ENCODE assay signal across 9 cellular contexts in the genomic region with DNA sequence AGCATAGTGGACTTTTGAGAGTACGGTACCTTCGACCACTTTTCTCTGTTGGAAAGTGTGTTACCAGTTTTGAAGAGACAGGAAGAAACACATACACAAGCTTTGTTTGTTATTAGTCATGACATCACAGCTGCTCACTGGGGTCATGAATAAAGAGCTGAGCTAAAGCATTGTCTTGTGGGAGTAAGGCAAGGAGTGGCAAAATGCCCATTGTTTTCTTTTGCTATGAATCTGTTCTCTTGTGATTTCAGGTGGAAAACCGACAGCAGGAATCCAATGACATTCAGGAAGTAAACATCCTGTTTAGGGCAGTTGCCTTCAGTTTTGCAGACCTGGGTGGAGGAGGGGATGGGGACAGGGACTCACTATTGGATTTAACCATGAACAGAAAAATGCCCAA.
A peak's percentile ranks its signal among the peaks of the same experiment; 100 is the strongest.
DNase-seq lines count a peak whose midpoint lies in the region; ATAC-seq and TF ChIP-seq lines count a peak whose summit lies in the region.
"Had no signal": no experiment of that assay in that cellular context is flagged by ENCODE, and none has a peak within 500 bp of the region (broad histone marks: within the 10 kb centered on the region; RNA-seq: fewer than 3 reads in every experiment).

No MANE protein-coding gene starts in this region.

- DNase-seq in A673 (ENCODE audit: low spot score) (peak; percentile 54), mesenchymal stem cell (peak; percentile 57), OCI-M1 (lab: John Stamatoyannopoulos, UW) (no peak), omental fat pad (ENCODE audit: low spot score) (no peak)
- DNase-seq in T-helper 2 cell treated with Interferon-gamma antibody and Interleukin-4, amounts not matched to agents 5 μg/mL and 100 μg/mL, for 36 hours (ENCODE audit: low spot score): no peak

- H4K8ac ChIP-seq in mesenchymal stem cell (ENCODE audit: low read length): no peak overlapping the region

- H3K4me1 ChIP-seq in A673 (ENCODE audit: insufficient read depth, low read length, poor library complexity, severe bottlenecking) (peaks cover 71% of the 10 kb centered on the region), HUES48 (ENCODE audit: control insufficient read depth, insufficient read depth, low read length) (peaks cover 41% of the 10 kb centered on the region), mesenchymal stem cell (ENCODE audit: control insufficient read depth, insufficient read depth, low read depth, low read length) (peaks cover 2% of the 10 kb centered on the region)
- H3K4me1 ChIP-seq: foreskin keratinocyte had no signal

- no peak overlapping the region for H3K14ac ChIP-seq in mesenchymal stem cell (ENCODE audit: low read length in 2 of 2)

- ATAC-seq in omental fat pad (ENCODE audit: low FRiP score) (no peak), GM21381 (IDR thresholded peaks at IDR 0.05; ENCODE audit: unreplicated experiment) (no peak)
- ATAC-seq: foreskin keratinocyte had no signal

- H3K27ac Mint-ChIP-seq in dendritic cell treated with granulocyte-macrophage colony-stimulating factor and Interleukin-4, amounts not matched to agents 40 ng/mL and 50 ng/mL, for 4 days: peak overlapping the region; percentile 74
- no peak overlapping the region for H3K27ac Mint-ChIP-seq in T-helper 2 cell treated with Interferon-gamma antibody and Interleukin-4, amounts not matched to agents 5 μg/mL and 100 μg/mL, for 36 hours

- H3K4me3 ChIP-seq in A673 (ENCODE audit: low read depth, low read length, poor library complexity, severe bottlenecking) (no peak overlapping the region), HUES48 (ENCODE audit: low read depth, low read length) (no peak overlapping the region), mesenchymal stem cell (ENCODE audit: insufficient read depth in 1 of 2, low read depth in 1 of 2, low read length in 2 of 2) (peak overlapping the region in 1 of 2 experiments; percentile 20)

- no peaks in the 10 kb centered on the region for H3K36me3 Mint-ChIP-seq in dendritic cell treated with granulocyte-macrophage colony-stimulating factor and Interleukin-4, amounts not matched to agents 40 ng/mL and 50 ng/mL, for 4 days (ENCODE audit: low read depth)
- peaks cover 3% of the 10 kb centered on the region for H3K36me3 Mint-ChIP-seq in T-helper 2 cell treated with Interferon-gamma antibody and Interleukin-4, amounts not matched to agents 5 μg/mL and 100 μg/mL, for 36 hours (ENCODE audit: low read depth)

- H3K27ac ChIP-seq in A673 (ENCODE audit: low read depth, low read length, poor library complexity, severe bottlenecking) (peak overlapping the region; percentile 78), HUES48 (ENCODE audit: low read depth, low read length) (peak overlapping the region; percentile 76), mesenchymal stem cell (ENCODE audit: low read length, poor library complexity, severe bottlenecking) (no peak overlapping the region)
- H3K27ac ChIP-seq: foreskin keratinocyte had no signal

- H3K18ac ChIP-seq in mesenchymal stem cell (ENCODE audit: low read depth in 1 of 2, low read length in 2 of 2): no peak overlapping the region

- no peak overlapping the region for H2BK15ac ChIP-seq in mesenchymal stem cell (ENCODE audit: low read depth, poor library complexity, severe bottlenecking)

- H3K4ac ChIP-seq in mesenchymal stem cell (ENCODE audit: low read depth in 1 of 2, low read length in 2 of 2): no peak overlapping the region

- H3K27me3 Mint-ChIP-seq in dendritic cell treated with granulocyte-macrophage colony-stimulating factor and Interleukin-4, amounts not matched to agents 40 ng/mL and 50 ng/mL, for 4 days: no peaks in the 10 kb centered on the region
- no peaks in the 10 kb centered on the region for H3K27me3 Mint-ChIP-seq in T-helper 2 cell treated with Interferon-gamma antibody and Interleukin-4, amounts not matched to agents 5 μg/mL and 100 μg/mL, for 36 hours (ENCODE audit: low read depth)

- POLR2A ChIA-PET in A673 (lab: Charles Lee; ENCODE audit: low non-redundant PET): no interaction called here

- CTCF ChIA-PET in A673 (lab: Charles Lee): no interaction called here

- H3K9me3 ChIP-seq in A673 (ENCODE audit: low read depth, low read length, poor library complexity, severe bottlenecking) (no peaks in the 10 kb centered on the region), HUES48 (ENCODE audit: control insufficient read depth, insufficient read depth, low read length) (no peaks in the 10 kb centered on the region), mesenchymal stem cell (ENCODE audit: control insufficient read depth, low read length) (no peaks in the 10 kb centered on the region)

- H3K23ac ChIP-seq in mesenchymal stem cell (ENCODE audit: low read length in 2 of 2): no peak overlapping the region

- BruUV-seq in A673 (replicated peaks; lab: Mats Ljungman, UMichigan): no TSS peak

- no peaks in the 10 kb centered on the region for H3K9me3 Mint-ChIP-seq in dendritic cell treated with granulocyte-macrophage colony-stimulating factor and Interleukin-4, amounts not matched to agents 40 ng/mL and 50 ng/mL, for 4 days
- H3K9me3 Mint-ChIP-seq in T-helper 2 cell treated with Interferon-gamma antibody and Interleukin-4, amounts not matched to agents 5 μg/mL and 100 μg/mL, for 36 hours: no peaks in the 10 kb centered on the region

- H2AK5ac ChIP-seq in mesenchymal stem cell (ENCODE audit: low read length, severe bottlenecking): no peak overlapping the region

- no peak overlapping the region for H4K91ac ChIP-seq in mesenchymal stem cell (ENCODE audit: low read length)

- H3K4me3 Mint-ChIP-seq in dendritic cell treated with granulocyte-macrophage colony-stimulating factor and Interleukin-4, amounts not matched to agents 40 ng/mL and 50 ng/mL, for 4 days: no peak overlapping the region
- H3K4me3 Mint-ChIP-seq in T-helper 2 cell treated with Interferon-gamma antibody and Interleukin-4, amounts not matched to agents 5 μg/mL and 100 μg/mL, for 36 hours: no peak overlapping the region

- no peak overlapping the region for H3K4me2 ChIP-seq in mesenchymal stem cell (ENCODE audit: low read length, poor library complexity, severe bottlenecking)

- H2BK120ac ChIP-seq in mesenchymal stem cell (ENCODE audit: low read depth, low read length): no peak overlapping the region

- peak overlapping the region in 1 of 2 experiments; percentile 79 for H2BK12ac ChIP-seq in mesenchymal stem cell (ENCODE audit: low read length in 2 of 2)

- peaks cover 51% of the 10 kb centered on the region for H3K4me1 Mint-ChIP-seq in dendritic cell treated with granulocyte-macrophage colony-stimulating factor and Interleukin-4, amounts not matched to agents 40 ng/mL and 50 ng/mL, for 4 days (ENCODE audit: low read depth)
- H3K4me1 Mint-ChIP-seq in T-helper 2 cell treated with Interferon-gamma antibody and Interleukin-4, amounts not matched to agents 5 μg/mL and 100 μg/mL, for 36 hours (ENCODE audit: low read depth): peaks cover 13% of the 10 kb centered on the region

- no peak overlapping the region for H2BK5ac ChIP-seq in mesenchymal stem cell (ENCODE audit: low read depth, low read length, poor library complexity, severe bottlenecking)

- peaks cover 15% of the 10 kb centered on the region for H3K79me1 ChIP-seq in mesenchymal stem cell (replicated peaks; ENCODE audit: low read length, poor library complexity, severe bottlenecking)

- WGBS in mesenchymal stem cell: 54% methylated on average over 3 of the region's 3 CpGs

- H3K9ac ChIP-seq in HUES48 (ENCODE audit: low read depth, low read length) (no peak overlapping the region), mesenchymal stem cell (ENCODE audit: low read length) (peak overlapping the region; percentile 89)

- H3K27me3 ChIP-seq in A673 (replicated peaks; ENCODE audit: insufficient read depth, low read depth, low read length, poor library complexity) (no peaks in the 10 kb centered on the region), HUES48 (ENCODE audit: control insufficient read depth, insufficient read depth, low read length) (no peaks in the 10 kb centered on the region), mesenchymal stem cell (ENCODE audit: control insufficient read depth in 1 of 2, insufficient read depth in 1 of 2, low read length in 2 of 2) (no peaks in the 10 kb centered on the region)
- H3K27me3 ChIP-seq: foreskin keratinocyte had no signal

- no peak overlapping the region for H2AFZ ChIP-seq in mesenchymal stem cell (ENCODE audit: low read depth, low read length)

- TF ChIP-seq CTCF in A673 (conservative IDR thresholded peaks at IDR 0.05; ENCODE audit: low read depth, low read length): no peak
- TF ChIP-seq CTCF in omental fat pad (IDR thresholded peaks at IDR 0.05): no peak

- H3K36me3 ChIP-seq in A673 (ENCODE audit: insufficient read depth, low read length, poor library complexity, severe bottlenecking) (peaks cover 25% of the 10 kb centered on the region), HUES48 (ENCODE audit: control insufficient read depth, insufficient read depth, low read length) (no peaks in the 10 kb centered on the region), mesenchymal stem cell (ENCODE audit: control insufficient read depth in 1 of 2, insufficient read depth in 2 of 2, low read depth in 1 of 2, low read length in 2 of 2) (peaks cover 7 to 27% of the 10 kb centered on the region in 2 experiments)

- intact Hi-C loops in A673 (cut with micrococcal nuclease; ENCODE audit: unreplicated experiment): no loop called here
- intact Hi-C loops in dendritic cell treated with granulocyte-macrophage colony-stimulating factor and Interleukin-4, amounts not matched to agents 40 ng/mL and 50 ng/mL, for 4 days (cut with micrococcal nuclease): no loop called here

Comparison
In these comparisons a context has a peak if more than half of its experiments do, and no peak if none do; other contexts are left out.
1. DNase-seq: peak in A673 (single experiment) and mesenchymal stem cell (single experiment); none in T-helper 2 cell treated with Interferon-gamma antibody and Interleukin-4, amounts not matched to agents 5 μg/mL and 100 μg/mL, for 36 hours (single experiment), OCI-M1 (single experiment) and omental fat pad (single experiment).